ENCODE assay signal across 8 cellular contexts in the genomic region with DNA sequence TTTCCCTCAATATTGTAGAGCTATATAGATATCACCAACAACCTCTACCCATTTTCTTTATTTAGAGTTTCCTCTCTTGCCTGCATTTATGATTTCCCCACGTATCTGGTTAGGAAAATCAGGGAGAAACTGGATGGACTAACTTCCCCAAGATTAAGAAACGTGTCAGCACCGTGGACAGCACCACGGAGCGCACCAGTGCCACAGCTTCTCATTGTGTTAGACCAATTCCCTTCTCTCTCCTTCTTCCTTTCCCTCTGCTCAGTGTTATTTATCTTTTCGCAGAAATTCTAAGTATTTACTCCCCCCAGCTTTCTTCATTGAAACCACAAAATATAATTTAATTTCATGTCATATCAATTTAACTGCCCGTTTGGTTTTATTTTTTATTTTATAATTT.
A peak's percentile ranks its signal among the peaks of the same experiment; 100 is the strongest.
DNase-seq lines count a peak whose midpoint lies in the region; FAIRE-seq and TF ChIP-seq lines count a peak whose summit lies in the region.

No MANE protein-coding gene starts in this region.

- H3K36me3 ChIP-seq in MM.1S (replicated peaks; ENCODE audit: insufficient read depth, low read length) (no peaks in the 10 kb centered on the region), H1 (ENCODE audit: control insufficient read depth in 2 of 4, insufficient read depth in 4 of 4, low read length in 3 of 4) (no peaks in the 10 kb centered on the region), mesenchymal stem cell (ENCODE audit: control insufficient read depth in 1 of 2, insufficient read depth in 2 of 2, low read depth in 1 of 2, low read length in 2 of 2) (no peaks in the 10 kb centered on the region)

- H3K9ac ChIP-seq in MM.1S (ENCODE audit: low read length): no peak overlapping the region
- H3K9ac ChIP-seq in H1 (replicated peaks in 1 of 4; ENCODE audit: extremely low read depth in 1 of 4, low read depth in 3 of 4, low read length in 3 of 4): no peak overlapping the region
- no peak overlapping the region for H3K9ac ChIP-seq in mesenchymal stem cell (ENCODE audit: low read length)

- FAIRE-seq in H1 (lab: Jason Lieb, UNC): no peak

- no peak overlapping the region for H2AFZ ChIP-seq in MM.1S (ENCODE audit: low read length)
- H2AFZ ChIP-seq in H1 (ENCODE audit: low read length): no peak overlapping the region
- no peak overlapping the region for H2AFZ ChIP-seq in mesenchymal stem cell (ENCODE audit: low read depth, low read length)

- no peaks in the 10 kb centered on the region for H3K9me2 ChIP-seq in MM.1S (replicated peaks; ENCODE audit: insufficient read depth, low read length)

- H2AK5ac ChIP-seq in H1 (ENCODE audit: low read depth, low read length) (no peak overlapping the region), mesenchymal stem cell (ENCODE audit: low read length, severe bottlenecking) (no peak overlapping the region)

- no peak overlapping the region for H3K14ac ChIP-seq in H1 (ENCODE audit: insufficient read length)
- H3K14ac ChIP-seq in mesenchymal stem cell (ENCODE audit: low read length in 2 of 2): no peak overlapping the region

- H3K4ac ChIP-seq in H1 (replicated peaks; ENCODE audit: insufficient read length, low read depth, low read length) (no peak overlapping the region), mesenchymal stem cell (ENCODE audit: low read depth in 1 of 2, low read length in 2 of 2) (no peak overlapping the region)

- no peak overlapping the region for H4K5ac ChIP-seq in H1 (ENCODE audit: insufficient read length, low read depth, low read length)

- H3K27me3 ChIP-seq in MM.1S (replicated peaks; ENCODE audit: insufficient read depth, low read length): no peaks in the 10 kb centered on the region
- H3K27me3 ChIP-seq in H1 (replicated peaks in 1 of 4; ENCODE audit: control insufficient read depth in 3 of 4, extremely low read depth in 1 of 4, insufficient read depth in 3 of 4, low read length in 3 of 4): peaks cover 0 to 1% (median 0%) of the 10 kb centered on the region in 4 experiments; a peak in 1 of 7 replicates
- no peaks in the 10 kb centered on the region for H3K27me3 ChIP-seq in mesenchymal stem cell (ENCODE audit: control insufficient read depth in 1 of 2, insufficient read depth in 1 of 2, low read length in 2 of 2)

- H3K27me3 Mint-ChIP-seq in type B pancreatic cell: peaks cover 6% of the 10 kb centered on the region

- peak; percentile 9 to 10; a peak in 2 of 4 replicates for TF ChIP-seq RAD21 in H1 (IDR thresholded peaks at IDR 0.05 in 1 of 2, conservative IDR thresholded peaks at IDR 0.05 in 1 of 2; ENCODE audit: low read depth in 2 of 2, low read length in 2 of 2)

- H3K4me3 ChIP-seq in MM.1S (ENCODE audit: low read length) (no peak overlapping the region), H1 (ENCODE audit: extremely low read depth in 1 of 4, insufficient read depth in 2 of 4, low read depth in 3 of 4, low read length in 4 of 4) (no peak overlapping the region), mesenchymal stem cell (ENCODE audit: insufficient read depth in 1 of 2, low read depth in 1 of 2, low read length in 2 of 2) (no peak overlapping the region)

- no peak overlapping the region for H2BK5ac ChIP-seq in H1 (ENCODE audit: low read depth, low read length)
- H2BK5ac ChIP-seq in mesenchymal stem cell (ENCODE audit: low read depth, low read length, poor library complexity, severe bottlenecking): no peak overlapping the region

- H4K8ac ChIP-seq in H1 (ENCODE audit: extremely low read depth, insufficient read depth, low read length) (no peak overlapping the region), mesenchymal stem cell (ENCODE audit: low read length) (no peak overlapping the region)

- no peaks in the 10 kb centered on the region for H3K23me2 ChIP-seq in H1 (ENCODE audit: low read depth, low read length)

- H3K9me3 Mint-ChIP-seq in type B pancreatic cell: no peaks in the 10 kb centered on the region

- H3K27ac ChIP-seq in MM.1S (ENCODE audit: low read length) (no peak overlapping the region), H1 (ENCODE audit: low read depth, low read length) (no peak overlapping the region), mesenchymal stem cell (ENCODE audit: low read length, poor library complexity, severe bottlenecking) (no peak overlapping the region)

- no peaks in the 10 kb centered on the region for H3K36me3 Mint-ChIP-seq in type B pancreatic cell

- H2BK20ac ChIP-seq in H1 (ENCODE audit: low read length): no peak overlapping the region

- no peak overlapping the region for H3K23ac ChIP-seq in H1 (ENCODE audit: insufficient read length)
- H3K23ac ChIP-seq in mesenchymal stem cell (ENCODE audit: low read length in 2 of 2): no peak overlapping the region

- no peaks in the 10 kb centered on the region for H3K4me1 Mint-ChIP-seq in type B pancreatic cell (ENCODE audit: unreplicated experiment)

- no peaks in the 10 kb centered on the region for H3F3A ChIP-seq in MM.1S (ENCODE audit: insufficient read depth, low read length)

- H2BK12ac ChIP-seq in H1 (ENCODE audit: low read depth, low read length): no peak overlapping the region
- no peak overlapping the region for H2BK12ac ChIP-seq in mesenchymal stem cell (ENCODE audit: low read length in 2 of 2)

- no peaks in the 10 kb centered on the region for H3K4me1 ChIP-seq in MM.1S (ENCODE audit: low read length)
- H3K4me1 ChIP-seq in H1 (replicated peaks in 1 of 4; ENCODE audit: control insufficient read depth in 3 of 4, insufficient read depth in 4 of 4, low read length in 3 of 4): no peaks in the 10 kb centered on the region
- no peaks in the 10 kb centered on the region for H3K4me1 ChIP-seq in mesenchymal stem cell (ENCODE audit: control insufficient read depth, insufficient read depth, low read depth, low read length)

- no peak for TF ChIP-seq EP300 in H1 (IDR thresholded peaks at IDR 0.05; ENCODE audit: borderline replicate concordance in 1 of 2, low read depth in 2 of 2, low read length in 2 of 2)

- H4K20me1 ChIP-seq in MM.1S (ENCODE audit: insufficient read depth, low read length): no peaks in the 10 kb centered on the region
- no peaks in the 10 kb centered on the region for H4K20me1 ChIP-seq in H1 (replicated peaks in 1 of 2; ENCODE audit: control insufficient read depth in 1 of 2, insufficient read depth in 2 of 2, low read length in 2 of 2)

- H3K27ac Mint-ChIP-seq in type B pancreatic cell: no peak overlapping the region

- H2BK15ac ChIP-seq in H1 (ENCODE audit: low read length) (no peak overlapping the region), mesenchymal stem cell (ENCODE audit: low read depth, poor library complexity, severe bottlenecking) (no peak overlapping the region)

- H3K56ac ChIP-seq in H1 (replicated peaks; ENCODE audit: insufficient read length, low read depth, low read length): no peak overlapping the region

- DNase-seq in EL: peak; percentile 67
- peak; percentile 21 for DNase-seq in MM.1S
- peak; percentile 19 to 76 for DNase-seq in H1 (ENCODE audit: low read depth in 1 of 2, low spot score in 2 of 2)
- DNase-seq in mesenchymal stem cell: peak; percentile 67
- no peak for DNase-seq in type B pancreatic cell (ENCODE audit: extremely low spot score, unreplicated experiment)
- no peak for DNase-seq in germinal center (ENCODE audit: low spot score)
- DNase-seq in inferior parietal cortex (ENCODE audit: extremely low spot score): no peak
- DNase-seq in NCI-H748 (lab: John Stamatoyannopoulos, UW; ENCODE audit: unreplicated experiment): no peak

- TF ChIP-seq POLR2A in H1 (IDR thresholded peaks at IDR 0.05; ENCODE audit: control extremely low read depth in 1 of 2, low read depth in 2 of 2, low read length in 2 of 2): no peak

- POLR2A ChIA-PET in H1 (lab: Charles Lee; ENCODE audit: partially characterized antibody): no interaction called here

- CTCF ChIA-PET in H1 (lab: Charles Lee; ENCODE audit: partially characterized antibody): no interaction called here

- H3K79me1 ChIP-seq in H1 (ENCODE audit: low read depth, low read length) (no peaks in the 10 kb centered on the region), mesenchymal stem cell (replicated peaks; ENCODE audit: low read length, poor library complexity, severe bottlenecking) (no peaks in the 10 kb centered on the region)

- H3K9me3 ChIP-seq in MM.1S (replicated peaks; ENCODE audit: insufficient read depth, low read length): no peaks in the 10 kb centered on the region
- no peaks in the 10 kb centered on the region for H3K9me3 ChIP-seq in H1 (ENCODE audit: insufficient read depth in 2 of 2, low read depth in 1 of 2, low read length in 1 of 2)
- H3K9me3 ChIP-seq in mesenchymal stem cell (ENCODE audit: control insufficient read depth, low read length): no peaks in the 10 kb centered on the region

- H3K18ac ChIP-seq in H1 (ENCODE audit: extremely low read depth, low read length) (no peak overlapping the region), mesenchymal stem cell (ENCODE audit: low read depth in 1 of 2, low read length in 2 of 2) (no peak overlapping the region)

- H4K91ac ChIP-seq in H1 (replicated peaks; ENCODE audit: insufficient read length, low read length) (no peak overlapping the region), mesenchymal stem cell (ENCODE audit: low read length) (no peak overlapping the region)

- H3K4me3 Mint-ChIP-seq in type B pancreatic cell: no peak overlapping the region

- 38% methylated on average over 7 of the region's 7 CpGs; no CpG with 5 or more reads in 1 of the 2 experiments for WGBS in H1 (ENCODE audit: extremely low coverage in 1 of 2, insufficient coverage in 1 of 2, insufficient read length in 1 of 2, insufficient replicate concordance in 2 of 2, low coverage in 1 of 2, low lambda C conversion rate in 2 of 2, missing lambda C conversion rate in 1 of 2), 2 experiments
- WGBS in mesenchymal stem cell: 29% methylated on average over 6 of the region's 7 CpGs

- no peak overlapping the region for H3K4me2 ChIP-seq in MM.1S (ENCODE audit: low read depth, low read length)
- H3K4me2 ChIP-seq in H1 (ENCODE audit: insufficient read depth in 1 of 2, low read depth in 2 of 2, low read length in 2 of 2): no peak overlapping the region
- H3K4me2 ChIP-seq in mesenchymal stem cell (ENCODE audit: low read length, poor library complexity, severe bottlenecking): no peak overlapping the region

- TF ChIP-seq CTCF in MM.1S (IDR thresholded peaks at IDR 0.05; ENCODE audit: low read length) (no peak), H1 (IDR thresholded peaks at IDR 0.05; ENCODE audit: control extremely low read depth in 1 of 3, insufficient read depth in 1 of 3, low read depth in 1 of 3, low read length in 3 of 3) (no peak), type B pancreatic cell (conservative IDR thresholded peaks at IDR 0.05) (no peak)

- H2BK120ac ChIP-seq in H1 (replicated peaks; ENCODE audit: low read depth, low read length): no peak overlapping the region
- no peak overlapping the region for H2BK120ac ChIP-seq in mesenchymal stem cell (ENCODE audit: low read depth, low read length)

- H3K79me2 ChIP-seq in MM.1S (ENCODE audit: low read length) (no peaks in the 10 kb centered on the region), H1 (ENCODE audit: control insufficient read depth in 1 of 2, insufficient read depth in 2 of 2, low read length in 2 of 2) (no peaks in the 10 kb centered on the region)

TF ChIP-seq in H1, 55 proteins besides CTCF, POLR2A, EP300 and RAD21 (continues in another document):
- TF ChIP-seq TBP (IDR thresholded peaks at IDR 0.05; ENCODE audit: low read depth, low read length) (no peak), JUN (IDR thresholded peaks at IDR 0.05; ENCODE audit: low read depth, low read length) (no peak)

Comparison
In these comparisons a context has a peak if more than half of its experiments do, and no peak if none do; other contexts are left out.
1. DNase-seq: peak in EL (single experiment), MM.1S (single experiment), H1 (2 of 2) and mesenchymal stem cell (single experiment); none in type B pancreatic cell (single experiment), germinal center (single experiment), inferior parietal cortex (single experiment) and NCI-H748 (single experiment).